ENCODE assay signal across 1 cellular context in the genomic region with DNA sequence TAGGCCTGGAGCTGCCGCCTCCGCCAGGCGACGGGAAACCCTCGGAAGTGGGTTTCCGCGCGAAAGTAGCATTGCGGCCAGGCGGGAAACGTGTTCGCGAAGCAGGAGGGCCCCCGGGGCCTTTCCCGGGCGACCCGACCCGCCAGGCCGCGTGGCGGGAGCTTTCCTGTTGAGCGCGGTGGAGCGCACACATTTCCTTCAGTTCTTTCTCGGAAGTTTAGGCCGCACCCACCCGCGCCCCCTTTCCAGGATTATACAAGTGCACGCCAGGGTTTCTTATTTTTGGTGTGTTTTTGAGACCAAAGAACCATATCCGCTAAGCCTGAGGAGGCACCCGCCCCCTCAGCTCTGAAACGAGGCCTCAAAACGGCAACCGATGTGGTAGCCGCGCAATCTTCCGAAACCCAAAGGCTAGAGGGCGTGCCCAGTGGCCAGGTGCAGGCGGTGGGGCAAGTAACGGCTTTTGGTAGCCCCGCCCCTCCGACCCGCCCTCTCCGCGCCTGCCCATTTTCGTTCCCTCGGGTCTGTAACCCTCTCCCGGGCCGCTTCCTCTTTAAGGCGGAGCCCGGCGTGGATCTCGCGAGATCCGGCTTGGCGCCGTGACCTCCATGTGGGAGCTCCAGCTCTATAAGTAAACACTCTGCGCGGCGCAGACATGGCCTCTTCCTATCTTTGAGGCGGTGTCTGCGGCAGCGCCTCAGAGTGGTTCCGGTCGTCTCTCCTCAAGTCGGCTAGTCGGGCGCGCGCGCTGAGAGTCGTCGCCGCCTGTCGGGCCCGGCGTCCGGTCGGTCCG.
TF ChIP-seq lines count a peak whose summit lies in the region.

A gene with protein sequence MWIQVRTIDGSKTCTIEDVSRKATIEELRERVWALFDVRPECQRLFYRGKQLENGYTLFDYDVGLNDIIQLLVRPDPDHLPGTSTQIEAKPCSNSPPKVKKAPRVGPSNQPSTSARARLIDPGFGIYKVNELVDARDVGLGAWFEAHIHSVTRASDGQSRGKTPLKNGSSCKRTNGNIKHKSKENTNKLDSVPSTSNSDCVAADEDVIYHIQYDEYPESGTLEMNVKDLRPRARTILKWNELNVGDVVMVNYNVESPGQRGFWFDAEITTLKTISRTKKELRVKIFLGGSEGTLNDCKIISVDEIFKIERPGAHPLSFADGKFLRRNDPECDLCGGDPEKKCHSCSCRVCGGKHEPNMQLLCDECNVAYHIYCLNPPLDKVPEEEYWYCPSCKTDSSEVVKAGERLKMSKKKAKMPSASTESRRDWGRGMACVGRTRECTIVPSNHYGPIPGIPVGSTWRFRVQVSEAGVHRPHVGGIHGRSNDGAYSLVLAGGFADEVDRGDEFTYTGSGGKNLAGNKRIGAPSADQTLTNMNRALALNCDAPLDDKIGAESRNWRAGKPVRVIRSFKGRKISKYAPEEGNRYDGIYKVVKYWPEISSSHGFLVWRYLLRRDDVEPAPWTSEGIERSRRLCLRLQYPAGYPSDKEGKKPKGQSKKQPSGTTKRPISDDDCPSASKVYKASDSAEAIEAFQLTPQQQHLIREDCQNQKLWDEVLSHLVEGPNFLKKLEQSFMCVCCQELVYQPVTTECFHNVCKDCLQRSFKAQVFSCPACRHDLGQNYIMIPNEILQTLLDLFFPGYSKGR (plus strand): TSS at position 628 of the 793 bp plus-strand sequence. CDS start 292 bp downstream, outside the sequence.

TF ChIP-seq in HEK293, 187 proteins besides CTCF, POLR2A, EP300 and RAD21 (continued from another document and continues in another):
- TF ChIP-seq GLI2 (tag by site-specific recombination; IDR thresholded peaks at IDR 0.05; ENCODE audit: borderline replicate concordance, low read depth) (no peak), ZFP41 (tag by site-specific recombination; IDR thresholded peaks at IDR 0.05; ENCODE audit: borderline replicate concordance) (no peak), MZF1 (tag by site-specific recombination; IDR thresholded peaks at IDR 0.05; ENCODE audit: borderline replicate concordance) (no peak), KLF10 (tag by site-specific recombination; IDR thresholded peaks at IDR 0.05) (no peak), ZNF2 (tag by site-specific recombination; IDR thresholded peaks at IDR 0.05) (no peak), SP2 (tag by site-specific recombination; IDR thresholded peaks at IDR 0.05) (peak; percentile 76), ZFP69B (tag by site-specific recombination; IDR thresholded peaks at IDR 0.05) (peak; percentile 43; the same call in 1 of the 2 replicates), KLF1 (tag by site-specific recombination; IDR thresholded peaks at IDR 0.05) (peak; percentile 59; the same call in 1 of the 2 replicates), ZNF529 (tag by site-specific recombination; IDR thresholded peaks at IDR 0.05; ENCODE audit: insufficient replicate concordance) (no peak), ZNF341 (tag by site-specific recombination; IDR thresholded peaks at IDR 0.05; ENCODE audit: low read depth) (no peak), ZNF350 (tag by site-specific recombination; IDR thresholded peaks at IDR 0.05) (no peak), ZSCAN30 (tag by site-specific recombination; IDR thresholded peaks at IDR 0.05) (peak; percentile 53; the same call in 1 of the 2 replicates), ZNF660 (tag by site-specific recombination; IDR thresholded peaks at IDR 0.05) (no peak), KLF7 (tag by site-specific recombination; IDR thresholded peaks at IDR 0.05; ENCODE audit: borderline replicate concordance) (no peak), HOXD13 (CRISPR knock-in tag; IDR thresholded peaks at IDR 0.05; ENCODE audit: borderline replicate concordance) (no peak), ZBTB17 (tag by site-specific recombination; IDR thresholded peaks at IDR 0.05) (0 out of 2 replicates have a peak, but pooled peaks have one; percentile 24), WT1 (tag by site-specific recombination; IDR thresholded peaks at IDR 0.05) (no peak), ZNF221 (tag by site-specific recombination; IDR thresholded peaks at IDR 0.05; ENCODE audit: borderline replicate concordance) (no peak), ZNF701 (tag by site-specific recombination; IDR thresholded peaks at IDR 0.05) (no peak), TCF7L2 (IDR thresholded peaks at IDR 0.05; ENCODE audit: borderline replicate concordance, low read depth, low read length) (no peak), ZNF140 (tag by site-specific recombination; IDR thresholded peaks at IDR 0.05) (no peak), ZNF514 (tag by site-specific recombination; IDR thresholded peaks at IDR 0.05) (no peak), ZNF510 (tag by site-specific recombination; IDR thresholded peaks at IDR 0.05; ENCODE audit: insufficient replicate concordance) (no peak), ZNF311 (tag by site-specific recombination; IDR thresholded peaks at IDR 0.05; ENCODE audit: borderline replicate concordance) (no peak), ZNF501 (tag by site-specific recombination; IDR thresholded peaks at IDR 0.05) (no peak)
- TF ChIP-seq, protein P1, sequence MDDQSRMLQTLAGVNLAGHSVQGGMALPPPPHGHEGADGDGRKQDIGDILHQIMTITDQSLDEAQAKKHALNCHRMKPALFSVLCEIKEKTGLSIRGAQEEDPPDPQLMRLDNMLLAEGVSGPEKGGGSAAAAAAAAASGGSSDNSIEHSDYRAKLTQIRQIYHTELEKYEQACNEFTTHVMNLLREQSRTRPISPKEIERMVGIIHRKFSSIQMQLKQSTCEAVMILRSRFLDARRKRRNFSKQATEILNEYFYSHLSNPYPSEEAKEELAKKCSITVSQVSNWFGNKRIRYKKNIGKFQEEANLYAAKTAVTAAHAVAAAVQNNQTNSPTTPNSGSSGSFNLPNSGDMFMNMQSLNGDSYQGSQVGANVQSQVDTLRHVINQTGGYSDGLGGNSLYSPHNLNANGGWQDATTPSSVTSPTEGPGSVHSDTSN (CRISPR knock-in tag; IDR thresholded peaks at IDR 0.05) = no peak
- TF ChIP-seq, protein P2, sequence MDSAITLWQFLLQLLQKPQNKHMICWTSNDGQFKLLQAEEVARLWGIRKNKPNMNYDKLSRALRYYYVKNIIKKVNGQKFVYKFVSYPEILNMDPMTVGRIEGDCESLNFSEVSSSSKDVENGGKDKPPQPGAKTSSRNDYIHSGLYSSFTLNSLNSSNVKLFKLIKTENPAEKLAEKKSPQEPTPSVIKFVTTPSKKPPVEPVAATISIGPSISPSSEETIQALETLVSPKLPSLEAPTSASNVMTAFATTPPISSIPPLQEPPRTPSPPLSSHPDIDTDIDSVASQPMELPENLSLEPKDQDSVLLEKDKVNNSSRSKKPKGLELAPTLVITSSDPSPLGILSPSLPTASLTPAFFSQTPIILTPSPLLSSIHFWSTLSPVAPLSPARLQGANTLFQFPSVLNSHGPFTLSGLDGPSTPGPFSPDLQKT (IDR thresholded peaks at IDR 0.05; ENCODE audit: borderline replicate concordance, low read depth, low read length) = no peak
- TF ChIP-seq, protein P3, sequence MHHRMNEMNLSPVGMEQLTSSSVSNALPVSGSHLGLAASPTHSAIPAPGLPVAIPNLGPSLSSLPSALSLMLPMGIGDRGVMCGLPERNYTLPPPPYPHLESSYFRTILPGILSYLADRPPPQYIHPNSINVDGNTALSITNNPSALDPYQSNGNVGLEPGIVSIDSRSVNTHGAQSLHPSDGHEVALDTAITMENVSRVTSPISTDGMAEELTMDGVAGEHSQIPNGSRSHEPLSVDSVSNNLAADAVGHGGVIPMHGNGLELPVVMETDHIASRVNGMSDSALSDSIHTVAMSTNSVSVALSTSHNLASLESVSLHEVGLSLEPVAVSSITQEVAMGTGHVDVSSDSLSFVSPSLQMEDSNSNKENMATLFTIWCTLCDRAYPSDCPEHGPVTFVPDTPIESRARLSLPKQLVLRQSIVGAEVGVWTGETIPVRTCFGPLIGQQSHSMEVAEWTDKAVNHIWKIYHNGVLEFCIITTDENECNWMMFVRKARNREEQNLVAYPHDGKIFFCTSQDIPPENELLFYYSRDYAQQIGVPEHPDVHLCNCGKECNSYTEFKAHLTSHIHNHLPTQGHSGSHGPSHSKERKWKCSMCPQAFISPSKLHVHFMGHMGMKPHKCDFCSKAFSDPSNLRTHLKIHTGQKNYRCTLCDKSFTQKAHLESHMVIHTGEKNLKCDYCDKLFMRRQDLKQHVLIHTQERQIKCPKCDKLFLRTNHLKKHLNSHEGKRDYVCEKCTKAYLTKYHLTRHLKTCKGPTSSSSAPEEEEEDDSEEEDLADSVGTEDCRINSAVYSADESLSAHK (tag by site-specific recombination; IDR thresholded peaks at IDR 0.05) = no peak
- TF ChIP-seq, protein P4, sequence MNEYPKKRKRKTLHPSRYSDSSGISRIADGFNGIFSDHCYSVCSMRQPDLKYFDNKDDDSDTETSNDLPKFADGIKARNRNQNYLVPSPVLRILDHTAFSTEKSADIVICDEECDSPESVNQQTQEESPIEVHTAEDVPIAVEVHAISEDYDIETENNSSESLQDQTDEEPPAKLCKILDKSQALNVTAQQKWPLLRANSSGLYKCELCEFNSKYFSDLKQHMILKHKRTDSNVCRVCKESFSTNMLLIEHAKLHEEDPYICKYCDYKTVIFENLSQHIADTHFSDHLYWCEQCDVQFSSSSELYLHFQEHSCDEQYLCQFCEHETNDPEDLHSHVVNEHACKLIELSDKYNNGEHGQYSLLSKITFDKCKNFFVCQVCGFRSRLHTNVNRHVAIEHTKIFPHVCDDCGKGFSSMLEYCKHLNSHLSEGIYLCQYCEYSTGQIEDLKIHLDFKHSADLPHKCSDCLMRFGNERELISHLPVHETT (tag by site-specific recombination; IDR thresholded peaks at IDR 0.05) = no peak
- TF ChIP-seq, protein P5, sequence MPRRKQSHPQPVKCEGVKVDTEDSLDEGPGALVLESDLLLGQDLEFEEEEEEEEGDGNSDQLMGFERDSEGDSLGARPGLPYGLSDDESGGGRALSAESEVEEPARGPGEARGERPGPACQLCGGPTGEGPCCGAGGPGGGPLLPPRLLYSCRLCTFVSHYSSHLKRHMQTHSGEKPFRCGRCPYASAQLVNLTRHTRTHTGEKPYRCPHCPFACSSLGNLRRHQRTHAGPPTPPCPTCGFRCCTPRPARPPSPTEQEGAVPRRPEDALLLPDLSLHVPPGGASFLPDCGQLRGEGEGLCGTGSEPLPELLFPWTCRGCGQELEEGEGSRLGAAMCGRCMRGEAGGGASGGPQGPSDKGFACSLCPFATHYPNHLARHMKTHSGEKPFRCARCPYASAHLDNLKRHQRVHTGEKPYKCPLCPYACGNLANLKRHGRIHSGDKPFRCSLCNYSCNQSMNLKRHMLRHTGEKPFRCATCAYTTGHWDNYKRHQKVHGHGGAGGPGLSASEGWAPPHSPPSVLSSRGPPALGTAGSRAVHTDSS (tag by site-specific recombination; IDR thresholded peaks at IDR 0.05) = no peak
- TF ChIP-seq, protein P6, sequence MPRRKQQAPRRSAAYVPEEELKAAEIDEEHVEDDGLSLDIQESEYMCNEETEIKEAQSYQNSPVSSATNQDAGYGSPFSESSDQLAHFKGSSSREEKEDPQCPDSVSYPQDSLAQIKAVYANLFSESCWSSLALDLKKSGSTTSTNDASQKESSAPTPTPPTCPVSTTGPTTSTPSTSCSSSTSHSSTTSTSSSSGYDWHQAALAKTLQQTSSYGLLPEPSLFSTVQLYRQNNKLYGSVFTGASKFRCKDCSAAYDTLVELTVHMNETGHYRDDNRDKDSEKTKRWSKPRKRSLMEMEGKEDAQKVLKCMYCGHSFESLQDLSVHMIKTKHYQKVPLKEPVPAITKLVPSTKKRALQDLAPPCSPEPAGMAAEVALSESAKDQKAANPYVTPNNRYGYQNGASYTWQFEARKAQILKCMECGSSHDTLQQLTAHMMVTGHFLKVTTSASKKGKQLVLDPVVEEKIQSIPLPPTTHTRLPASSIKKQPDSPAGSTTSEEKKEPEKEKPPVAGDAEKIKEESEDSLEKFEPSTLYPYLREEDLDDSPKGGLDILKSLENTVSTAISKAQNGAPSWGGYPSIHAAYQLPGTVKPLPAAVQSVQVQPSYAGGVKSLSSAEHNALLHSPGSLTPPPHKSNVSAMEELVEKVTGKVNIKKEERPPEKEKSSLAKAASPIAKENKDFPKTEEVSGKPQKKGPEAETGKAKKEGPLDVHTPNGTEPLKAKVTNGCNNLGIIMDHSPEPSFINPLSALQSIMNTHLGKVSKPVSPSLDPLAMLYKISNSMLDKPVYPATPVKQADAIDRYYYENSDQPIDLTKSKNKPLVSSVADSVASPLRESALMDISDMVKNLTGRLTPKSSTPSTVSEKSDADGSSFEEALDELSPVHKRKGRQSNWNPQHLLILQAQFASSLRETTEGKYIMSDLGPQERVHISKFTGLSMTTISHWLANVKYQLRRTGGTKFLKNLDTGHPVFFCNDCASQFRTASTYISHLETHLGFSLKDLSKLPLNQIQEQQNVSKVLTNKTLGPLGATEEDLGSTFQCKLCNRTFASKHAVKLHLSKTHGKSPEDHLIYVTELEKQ (tag by site-specific recombination; IDR thresholded peaks at IDR 0.05; ENCODE audit: borderline replicate concordance) = no peak
- TF ChIP-seq, protein P7, sequence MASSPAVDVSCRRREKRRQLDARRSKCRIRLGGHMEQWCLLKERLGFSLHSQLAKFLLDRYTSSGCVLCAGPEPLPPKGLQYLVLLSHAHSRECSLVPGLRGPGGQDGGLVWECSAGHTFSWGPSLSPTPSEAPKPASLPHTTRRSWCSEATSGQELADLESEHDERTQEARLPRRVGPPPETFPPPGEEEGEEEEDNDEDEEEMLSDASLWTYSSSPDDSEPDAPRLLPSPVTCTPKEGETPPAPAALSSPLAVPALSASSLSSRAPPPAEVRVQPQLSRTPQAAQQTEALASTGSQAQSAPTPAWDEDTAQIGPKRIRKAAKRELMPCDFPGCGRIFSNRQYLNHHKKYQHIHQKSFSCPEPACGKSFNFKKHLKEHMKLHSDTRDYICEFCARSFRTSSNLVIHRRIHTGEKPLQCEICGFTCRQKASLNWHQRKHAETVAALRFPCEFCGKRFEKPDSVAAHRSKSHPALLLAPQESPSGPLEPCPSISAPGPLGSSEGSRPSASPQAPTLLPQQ (tag by site-specific recombination; IDR thresholded peaks at IDR 0.05) = peak; percentile 23; the same call in 1 of the 2 replicates
- TF ChIP-seq, protein P8, sequence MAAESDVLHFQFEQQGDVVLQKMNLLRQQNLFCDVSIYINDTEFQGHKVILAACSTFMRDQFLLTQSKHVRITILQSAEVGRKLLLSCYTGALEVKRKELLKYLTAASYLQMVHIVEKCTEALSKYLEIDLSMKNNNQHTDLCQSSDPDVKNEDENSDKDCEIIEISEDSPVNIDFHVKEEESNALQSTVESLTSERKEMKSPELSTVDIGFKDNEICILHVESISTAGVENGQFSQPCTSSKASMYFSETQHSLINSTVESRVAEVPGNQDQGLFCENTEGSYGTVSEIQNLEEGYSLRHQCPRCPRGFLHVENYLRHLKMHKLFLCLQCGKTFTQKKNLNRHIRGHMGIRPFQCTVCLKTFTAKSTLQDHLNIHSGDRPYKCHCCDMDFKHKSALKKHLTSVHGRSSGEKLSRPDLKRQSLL (tag by site-specific recombination; IDR thresholded peaks at IDR 0.05) = no peak
